In the genomic region with DNA sequence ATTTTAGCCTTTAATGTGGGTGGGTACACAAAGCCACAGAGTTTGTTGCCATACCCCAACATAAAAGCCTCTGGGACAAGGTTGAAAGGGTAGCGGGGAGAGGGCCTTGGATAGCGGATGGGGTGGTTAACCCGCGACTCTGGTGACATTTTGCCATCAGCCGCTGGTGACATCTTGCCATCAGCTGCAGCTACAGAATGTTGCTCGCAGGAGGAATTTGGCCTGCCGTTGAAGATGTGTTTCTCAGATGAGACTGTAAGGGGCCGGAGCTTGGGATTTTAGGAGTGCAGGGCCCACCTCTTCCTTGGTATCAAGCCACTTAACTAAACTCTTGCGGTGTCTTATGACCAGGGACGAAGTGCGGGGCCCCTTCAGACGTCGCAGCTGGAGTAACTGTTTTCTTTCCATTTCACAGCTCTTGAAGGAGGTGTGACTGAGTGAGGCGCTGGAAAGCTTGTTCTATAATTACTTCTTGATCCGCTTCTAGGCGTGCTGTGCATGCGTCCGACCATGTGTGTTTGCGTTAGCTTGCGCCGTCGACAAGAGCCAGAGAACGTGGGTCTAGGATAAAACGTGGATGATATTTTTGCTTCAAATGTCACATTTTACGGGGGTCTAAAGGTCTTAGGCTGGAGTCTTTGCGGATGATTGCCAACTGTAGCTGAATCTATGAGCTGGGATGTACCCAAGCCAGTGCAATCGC, we compare ENCODE assay signal across 8 cellular contexts. TPM values are rescaled to one million over a fixed set of nuclear protein-coding genes. Genes with fewer than 3 reads are reported as not detected.
DNase-seq lines count a peak whose midpoint lies in the region; ATAC-seq and TF ChIP-seq lines count a peak whose summit lies in the region.

No MANE protein-coding gene starts in this region.

- H3K27me3 ChIP-seq in fibroblast of lung (ENCODE audit: control insufficient read depth, insufficient read depth, low read length) (peaks cover 13% of the 10 kb centered on the region), trophoblast cell (ENCODE audit: insufficient read depth, low read length) (no peaks in the 10 kb centered on the region)

- peak overlapping the region; percentile 92 for H4K91ac ChIP-seq in trophoblast cell (ENCODE audit: low read depth, low read length)

- peak overlapping the region; percentile 2 for H2BK12ac ChIP-seq in trophoblast cell (ENCODE audit: low read length)

- H3K4me3 ChIP-seq in fibroblast of lung (replicated peaks in 1 of 4; ENCODE audit: control extremely low read depth in 1 of 4, insufficient read depth in 1 of 4, low read depth in 3 of 4, low read length in 4 of 4) (peak overlapping the region; percentile 38 to 67 (median 54)), trophoblast cell (ENCODE audit: low read depth, low read length) (peak overlapping the region; percentile 91)

- no peaks in the 10 kb centered on the region for H3K79me2 ChIP-seq in fibroblast of lung (ENCODE audit: control insufficient read depth, insufficient read depth, low read length)
- peaks cover 10% of the 10 kb centered on the region for H3K79me2 ChIP-seq in trophoblast cell (ENCODE audit: control insufficient read depth, insufficient read depth, low read length, poor library complexity)

- WGBS in trophoblast cell (ENCODE audit: extremely low coverage, insufficient coverage, insufficient read length) = no CpG with 5 or more reads among the region's 27 CpGs

- H3K36me3 ChIP-seq in fibroblast of lung (ENCODE audit: control insufficient read depth, insufficient read depth, low read length) = no peaks in the 10 kb centered on the region
- peaks cover 9 to 18% of the 10 kb centered on the region in 2 experiments for H3K36me3 ChIP-seq in trophoblast cell (ENCODE audit: control insufficient read depth in 1 of 2, insufficient read depth in 2 of 2, low read length in 2 of 2)

- H3K4me1 ChIP-seq in fibroblast of lung (ENCODE audit: control insufficient read depth, extremely low read depth, insufficient read depth, low read length) (peaks cover 2% of the 10 kb centered on the region), trophoblast cell (ENCODE audit: control insufficient read depth in 1 of 2, insufficient read depth in 2 of 2, low read length in 2 of 2) (peaks cover 14 to 19% of the 10 kb centered on the region in 2 experiments)

- no peak for ATAC-seq in GM18861 (IDR thresholded peaks at IDR 0.05; ENCODE audit: unreplicated experiment)
- no peak for ATAC-seq in HG03175 (IDR thresholded peaks at IDR 0.05; ENCODE audit: unreplicated experiment)
- no peak for ATAC-seq in GM21515 (IDR thresholded peaks at IDR 0.05; ENCODE audit: unreplicated experiment)
- no peak for ATAC-seq in GM19035 (IDR thresholded peaks at IDR 0.05; ENCODE audit: unreplicated experiment)

- H3K23ac ChIP-seq in trophoblast cell (ENCODE audit: low read length) = no peak overlapping the region

- peak overlapping the region; percentile 47 for H3K27ac ChIP-seq in RWPE1
- no peak overlapping the region for H3K27ac ChIP-seq in fibroblast of lung (ENCODE audit: insufficient read depth, low read length)
- no peak overlapping the region for H3K27ac ChIP-seq in trophoblast cell (ENCODE audit: low read depth, low read length)

- DNase-seq in DMS79 (lab: John Stamatoyannopoulos, UW) = peak; percentile 14
- DNase-seq in RWPE1 (ENCODE audit: low spot score) = no peak
- no peak for DNase-seq in fibroblast of lung (ENCODE audit: low read depth in 2 of 2)
- DNase-seq in trophoblast cell = no peak

- H4K8ac ChIP-seq in trophoblast cell (ENCODE audit: low read depth, low read length) = peak overlapping the region; percentile 87

- POLR2A ChIA-PET in RWPE1 (lab: Yijun Ruan, JAX; ENCODE audit: low non-redundant PET) = interaction anchor here (0.6 to 1.1 kb wide), 2 partner anchors 111 to 139 kb away, joined by 3 read pairs; no protein-coding TSS in a partner anchor

- CTCF ChIA-PET in RWPE1 (lab: Yijun Ruan, JAX) = interaction anchor here (0.6 kb wide), 2 partner anchors 83 to 489 kb away, joined by 3 read pairs; no protein-coding TSS in a partner anchor

- peak overlapping the region; percentile 48 for H2AK5ac ChIP-seq in trophoblast cell (ENCODE audit: low read length)

- no peaks in the 10 kb centered on the region for H3K9me3 ChIP-seq in fibroblast of lung (ENCODE audit: control insufficient read depth, insufficient read depth, low read depth, low read length)
- H3K9me3 ChIP-seq in trophoblast cell (ENCODE audit: insufficient read depth, low read depth, low read length) = no peaks in the 10 kb centered on the region

- no peak overlapping the region for H2BK120ac ChIP-seq in trophoblast cell (ENCODE audit: insufficient read depth, low read length, poor library complexity)

- H4K12ac ChIP-seq in trophoblast cell (ENCODE audit: low read depth, low read length) = no peak overlapping the region

- H2BK5ac ChIP-seq in trophoblast cell (ENCODE audit: low read depth, low read length, poor library complexity) = peak overlapping the region; percentile 71

- peak overlapping the region; percentile 95 for H3K18ac ChIP-seq in trophoblast cell (ENCODE audit: low read length)

- H3K79me1 ChIP-seq in trophoblast cell (ENCODE audit: low read length) = peaks cover 20% of the 10 kb centered on the region

- H3K4me2 ChIP-seq in fibroblast of lung (ENCODE audit: extremely low read depth, insufficient read depth, low read length) (peak overlapping the region; percentile 87), trophoblast cell (ENCODE audit: low read length) (peak overlapping the region; percentile 94)

- H2AFZ ChIP-seq in fibroblast of lung (ENCODE audit: low read length) (no peak overlapping the region), trophoblast cell (ENCODE audit: insufficient read depth, low read length, poor library complexity) (peak overlapping the region; percentile 87)

- peak overlapping the region; percentile 1 for H3K9ac ChIP-seq in fibroblast of lung (ENCODE audit: insufficient read depth, low read length)
- H3K9ac ChIP-seq in trophoblast cell (ENCODE audit: low read length) = peak overlapping the region; percentile 91

- TF ChIP-seq CTCF in RWPE1 (conservative IDR thresholded peaks at IDR 0.05; ENCODE audit: low read depth) (no peak), fibroblast of lung (conservative IDR thresholded peaks at IDR 0.05 in 1 of 2, IDR thresholded peaks at IDR 0.05 in 1 of 2; ENCODE audit: low read depth in 1 of 2, low read length in 2 of 2) (no peak)

- H3K14ac ChIP-seq in trophoblast cell (ENCODE audit: low read length) = peak overlapping the region; percentile 92

- no peaks in the 10 kb centered on the region for H4K20me1 ChIP-seq in fibroblast of lung (ENCODE audit: control insufficient read depth, extremely low read depth, insufficient read depth, low read length)

- no peak overlapping the region for H3K4ac ChIP-seq in trophoblast cell (ENCODE audit: low read depth, low read length)

RNA-seq across cellular contexts. Expression of gene RASL11B, which starts 0.8 kb away (rescaled TPM):
- total RNA-seq in fibroblast of lung = 0.26 and 2.1 TPM in 2 replicates
- polyA plus RNA-seq in fibroblast of lung = 2.3 and 15.2 TPM in 2 replicates
- 1.6 and 9.0 TPM in 2 replicates for polyA plus RNA-seq in fibroblast of lung (2012)
- 1.6 and 5.9 TPM in 2 replicates for polyA minus RNA-seq in fibroblast of lung (ENCODE audit: low replicate concordance)
- polyA plus RNA-seq in trophoblast cell (2013) = 19.2 and 20.7 TPM in 2 replicates
